Comparison of ENCODE assay signal across 9 cellular contexts in genomic region chr13:113820813-113821651, GRCh38. TPM values are rescaled to one million over a fixed set of nuclear protein-coding genes. Genes with fewer than 3 reads are reported as not detected.
A peak's percentile ranks its signal among the peaks of the same experiment; 100 is the strongest.
DNase-seq lines count a peak whose midpoint lies in the region; ATAC-seq and TF ChIP-seq lines count a peak whose summit lies in the region.
"Had no signal": no experiment of that assay in that cellular context is flagged by ENCODE, and none has a peak within 500 bp of the region (broad histone marks: within the 10 kb centered on the region; RNA-seq: fewer than 3 reads in every experiment).

No MANE protein-coding gene starts in this region.

- no peaks in the 10 kb centered on the region for H3K36me3 Mint-ChIP-seq in nephron progenitor cell (ENCODE audit: low read depth)
- peaks cover 4 to 9% of the 10 kb centered on the region in 2 donors for H3K36me3 Mint-ChIP-seq in CD4-positive, alpha-beta memory T cell

- peaks cover 8% of the 10 kb centered on the region for H3K27me3 Mint-ChIP-seq in nephron progenitor cell (ENCODE audit: low read depth, poor library complexity)
- H3K27me3 Mint-ChIP-seq in CD4-positive, alpha-beta memory T cell, result peaks cover 1 to 2% of the 10 kb centered on the region in 2 donors

- H3K4me1 Mint-ChIP-seq in nephron progenitor cell, result peaks cover 33% of the 10 kb centered on the region
- H3K4me1 Mint-ChIP-seq in CD4-positive, alpha-beta memory T cell, result peaks cover 4 to 17% (median 12%) of the 10 kb centered on the region in 4 donors

- POLR2A ChIA-PET in CD4-positive, alpha-beta memory T cell (lab: Charles Lee; ENCODE audit: partially characterized antibody), result no interaction called here

- no peaks in the 10 kb centered on the region for H3K9me3 Mint-ChIP-seq in nephron progenitor cell
- no peaks in the 10 kb centered on the region for H3K9me3 Mint-ChIP-seq in CD4-positive, alpha-beta memory T cell
- H3K9me3 Mint-ChIP-seq: central memory CD8-positive, alpha-beta T cell had no signal

- no peaks in the 10 kb centered on the region for H3K9me3 ChIP-seq in CD4-positive, alpha-beta memory T cell (ENCODE audit: control insufficient read depth in 1 of 2, low read length in 2 of 2)

- ATAC-seq in GM18511 (IDR thresholded peaks at IDR 0.05; ENCODE audit: unreplicated experiment), result no peak
- ATAC-seq in GM18502 (IDR thresholded peaks at IDR 0.05; ENCODE audit: poor library complexity, unreplicated experiment), result no peak
- no peak for ATAC-seq in HG03097 (IDR thresholded peaks at IDR 0.05; ENCODE audit: low FRiP score, unreplicated experiment)

- H3K27ac ChIP-seq in CD4-positive, alpha-beta memory T cell (ENCODE audit: low read depth, low read length), result no peak overlapping the region

- intact Hi-C loops in CD4-positive, alpha-beta memory T cell (cut with micrococcal nuclease), result no loop called here

- H3K4me1 ChIP-seq in CD4-positive, alpha-beta memory T cell (ENCODE audit: insufficient read depth, low read length), result peaks cover 9% of the 10 kb centered on the region

- TF ChIP-seq CTCF in epithelial cell of proximal tubule (conservative IDR thresholded peaks at IDR 0.05; ENCODE audit: low read depth, low read length) (peak; percentile 29), nephron progenitor cell (IDR thresholded peaks at IDR 0.05) (no peak)

- no peaks in the 10 kb centered on the region for H3K36me3 ChIP-seq in CD4-positive, alpha-beta memory T cell (ENCODE audit: insufficient read depth, low read length)

- peak overlapping the region; percentile 6 for H3K27ac Mint-ChIP-seq in nephron progenitor cell
- no peak overlapping the region for H3K27ac Mint-ChIP-seq in CD4-positive, alpha-beta memory T cell

- peak; percentile 93 for DNase-seq in Daoy (ENCODE audit: low read depth)
- DNase-seq in NCI-H69 (lab: John Stamatoyannopoulos, UW), result peak; percentile 77
- peak; percentile 40 for DNase-seq in epithelial cell of proximal tubule (ENCODE audit: low read depth)
- peak; percentile 42 for DNase-seq in nephron progenitor cell
- DNase-seq in CD4-positive, alpha-beta memory T cell, result no peak

- H3K4me3 ChIP-seq in epithelial cell of proximal tubule (ENCODE audit: low read depth, low read length), result peak overlapping the region; percentile 27
- no peak overlapping the region for H3K4me3 ChIP-seq in CD4-positive, alpha-beta memory T cell (ENCODE audit: low read length in 2 of 2)

- CTCF ChIA-PET in CD4-positive, alpha-beta memory T cell (lab: Charles Lee; ENCODE audit: partially characterized antibody), result interaction anchor here (0.5 kb wide), 1 partner anchor 407 kb away, joined by 5 read pairs; no protein-coding TSS in a partner anchor

- no peak overlapping the region for H3K4me3 Mint-ChIP-seq in nephron progenitor cell
- H3K4me3 Mint-ChIP-seq in CD4-positive, alpha-beta memory T cell, result no peak overlapping the region
- H3K4me3 Mint-ChIP-seq: central memory CD8-positive, alpha-beta T cell had no signal

- no peaks in the 10 kb centered on the region for H3K27me3 ChIP-seq in CD4-positive, alpha-beta memory T cell (ENCODE audit: insufficient read depth, low read length)

RNA-seq across cellular contexts. Expression of gene GAS6, which starts 42.8 kb away (rescaled TPM):
- total RNA-seq in Daoy (2014; rRNA removed; shearing (Covaris generic)), result 37.1 and 42.2 TPM in 2 replicates
- 127 and 142 TPM in 2 replicates for total RNA-seq in epithelial cell of proximal tubule
- total RNA-seq in CD4-positive, alpha-beta memory T cell, result 10 to 100 TPM; 16.5 to 17.2 TPM
- polyA plus RNA-seq in CD4-positive, alpha-beta memory T cell, result 1 to 10 TPM in 1 of 2 donors, under 1 TPM in 1; 0.39 to 1.1 TPM

Comparison
In these comparisons a context has a peak if more than half of its experiments do, and no peak if none do; other contexts are left out.
1. DNase-seq: peak in Daoy (single experiment), NCI-H69 (single experiment), epithelial cell of proximal tubule (single experiment) and nephron progenitor cell (single experiment); none in CD4-positive, alpha-beta memory T cell (0 of 5).